28 cellular contexts compared by ENCODE assay signal in the genomic region with DNA sequence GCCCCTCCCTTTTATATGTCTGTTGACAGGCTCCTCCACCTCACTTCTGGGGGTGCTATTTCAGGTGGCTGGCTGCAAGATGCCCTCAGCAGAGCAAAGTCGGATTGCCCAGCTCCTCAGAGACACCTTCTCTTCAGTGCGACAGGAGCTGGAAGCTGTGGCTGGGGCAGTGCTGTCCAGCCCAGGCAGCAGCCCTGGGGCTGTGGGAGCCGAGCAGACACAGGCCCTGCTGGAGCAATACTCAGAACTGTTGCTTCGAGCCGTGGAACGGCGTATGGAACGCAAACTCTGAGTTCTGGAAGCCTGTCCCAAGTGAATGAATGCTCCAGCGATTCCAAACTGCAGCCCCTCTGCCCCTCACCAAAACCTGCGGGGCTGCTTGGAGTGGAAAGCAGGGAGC.
"Had no signal": no experiment of that assay in that cellular context is flagged by ENCODE, and none has a peak within 500 bp of the region (broad histone marks: within the 10 kb centered on the region; RNA-seq: fewer than 3 reads in every experiment).

No MANE protein-coding gene starts in this region.

- H2AFZ ChIP-seq: hepatocyte had no signal

- DNase-seq: islet precursor cell; kidney glomerular epithelial cell; left cardiac atrium; midbrain; mucosa of descending colon; naive thymus-derived CD4-positive, alpha-beta T cell; occipital lobe; ovary; stimulated activated CD4-positive, alpha-beta T cell treated with anti-CD3 and anti-CD28 coated beads, Interleukin-12 subunit alpha, Interleukin-12 subunit beta, amount 100 ng/mL, for 4 hours; stimulated activated CD4-positive, alpha-beta T cell treated with anti-CD3 and anti-CD28 coated beads, Interleukin-15, amount 100 ng/mL, for 24 hours; stimulated activated CD4-positive, alpha-beta T cell treated with anti-CD3 and anti-CD28 coated beads, Interleukin-2, amount 100 ng/mL, for 24 hours; stimulated activated CD4-positive, alpha-beta T cell treated with anti-CD3 and anti-CD28 coated beads, Interleukin-4, amount 100 ng/mL, for 1 hour; stimulated activated naive B cell treated with anti-CD40 and anti-IgM and Interleukin-4, amounts not matched to agents 10 μg/mL and 1 μg/mL and 100 μg/mL, for 72 hours; stimulated activated naive CD8-positive, alpha-beta T cell treated with anti-CD3 and anti-CD28 coated beads, Interleukin-15, Interleukin-2, amounts not matched to agents 100 U/mL and 50 U/mL, for 24 hours; stomach; testis; transverse colon had no signal

- H3K36me3 ChIP-seq: ovary, transverse colon had no signal

- ATAC-seq: heart left ventricle; left cardiac atrium; left lobe of liver; mucosa of descending colon; naive thymus-derived CD4-positive, alpha-beta T cell; natural killer cell treated with Interleukin-12 subunit alpha and Interleukin-12 subunit beta and Interleukin-15 and Interleukin-18, amount 100 ng/mL, for 72 hours; sciatic nerve; stimulated activated naive B cell treated with anti-CD40 and anti-IgM and Interleukin-4, amounts not matched to agents 10 μg/mL and 1 μg/mL and 100 μg/mL, for 72 hours; stimulated activated naive CD8-positive, alpha-beta T cell treated with anti-CD3 and anti-CD28 coated beads, Interleukin-15, Interleukin-2, amounts not matched to agents 100 U/mL and 50 U/mL, for 24 hours had no signal

- H3K4me2 ChIP-seq: hepatocyte had no signal

- H3K4me3 ChIP-seq: heart left ventricle, hepatocyte, mucosa of descending colon, ovary, right atrium auricular region, skin epidermis, stomach, testis, thyroid gland, transverse colon, upper lobe of left lung, vagina had no signal

- H3K27ac ChIP-seq: heart left ventricle, hepatocyte, neutrophil, ovary, right atrium auricular region, skin epidermis, stomach, testis, thyroid gland, transverse colon, upper lobe of left lung, vagina had no signal

- H3K9me3 ChIP-seq: heart left ventricle, mucosa of descending colon, neutrophil, ovary, right atrium auricular region, stomach, testis, thyroid gland, transverse colon, upper lobe of left lung, vagina had no signal

- H3K27me3 ChIP-seq: heart left ventricle, hepatocyte, ovary, right atrium auricular region, stomach, testis, thyroid gland, transverse colon, upper lobe of left lung, vagina had no signal
